13 cellular contexts compared by ENCODE assay signal in genomic region chr9:126724226-126724625, GRCh38.
DNase-seq lines count a peak whose midpoint lies in the region; TF ChIP-seq lines count a peak whose summit lies in the region.
"Had no signal": no experiment of that assay in that cellular context is flagged by ENCODE, and none has a peak within 500 bp of the region (broad histone marks: within the 10 kb centered on the region; RNA-seq: fewer than 3 reads in every experiment).

No MANE protein-coding gene starts in this region.

- TF ChIP-seq CTCF in choroid plexus epithelial cell (conservative IDR thresholded peaks at IDR 0.05; ENCODE audit: low read depth, low read length) (no peak), prostate gland (IDR thresholded peaks at IDR 0.05) (no peak), PC-9 (conservative IDR thresholded peaks at IDR 0.05) (no peak)

- peaks cover 41% of the 10 kb centered on the region for H3K4me1 Mint-ChIP-seq in activated CD4-positive, alpha-beta T cell treated with anti-CD3 and anti-CD28 coated beads, Interleukin-2, amount 10 ng/mL, durations not matched to agents 7 days and 5 days

- H3K4me3 ChIP-seq in choroid plexus epithelial cell (ENCODE audit: low read depth, low read length) (no peak overlapping the region), neuronal stem cell (ENCODE audit: low read length in 2 of 2) (no peak overlapping the region), prostate gland (no peak overlapping the region), PC-9 (no peak overlapping the region)
- H3K4me3 ChIP-seq: right lobe of liver had no signal

- no peaks in the 10 kb centered on the region for H3K36me3 Mint-ChIP-seq in activated CD4-positive, alpha-beta T cell treated with anti-CD3 and anti-CD28 coated beads, Interleukin-2, amount 10 ng/mL, durations not matched to agents 7 days and 5 days (ENCODE audit: low read depth)

- peak overlapping the region; percentile 59 for H3K18ac ChIP-seq in neuronal stem cell (ENCODE audit: low read length)

- H2AFZ ChIP-seq in neuronal stem cell (ENCODE audit: low read length) (no peak overlapping the region), PC-9 (no peak overlapping the region)

- no peak overlapping the region for H2AK5ac ChIP-seq in neuronal stem cell (ENCODE audit: low read depth, low read length)

- no peak overlapping the region for H3K4ac ChIP-seq in neuronal stem cell (ENCODE audit: low read length)

- POLR2A ChIA-PET in activated CD4-positive, alpha-beta T cell treated with anti-CD3 and anti-CD28 coated beads, Interleukin-2, amount 10 ng/mL, durations not matched to agents 7 days and 5 days (lab: Charles Lee), result no interaction called here
- POLR2A ChIA-PET in PC-9 (lab: Charles Lee; ENCODE audit: unreplicated experiment), result interaction anchor here (0.6 kb wide), 1 partner anchor 78 kb away, joined by 4 read pairs; no protein-coding TSS in a partner anchor

- H3K4me1 ChIP-seq in neuronal stem cell (ENCODE audit: control insufficient read depth in 2 of 2, insufficient read depth in 1 of 2, low read depth in 1 of 2, low read length in 2 of 2), result peaks cover 15 to 19% of the 10 kb centered on the region in 2 donors
- H3K4me1 ChIP-seq in prostate gland (replicated peaks), result no peaks in the 10 kb centered on the region
- H3K4me1 ChIP-seq in PC-9 (replicated peaks; ENCODE audit: insufficient read depth), result peaks cover 10% of the 10 kb centered on the region

- no peaks in the 10 kb centered on the region for H3K9me2 ChIP-seq in PC-9 (ENCODE audit: insufficient read depth)

- H3K9me3 ChIP-seq in neuronal stem cell (replicated peaks in 1 of 2; ENCODE audit: control insufficient read depth in 2 of 2, insufficient read depth in 1 of 2, low read depth in 1 of 2, low read length in 2 of 2), result peaks cover 0 to 2% of the 10 kb centered on the region in 2 donors
- no peaks in the 10 kb centered on the region for H3K9me3 ChIP-seq in prostate gland
- no peaks in the 10 kb centered on the region for H3K9me3 ChIP-seq in PC-9 (ENCODE audit: insufficient read depth, low read depth)
- H3K9me3 ChIP-seq: lower lobe of right lung, right lobe of liver had no signal

- no peak overlapping the region for H3K23ac ChIP-seq in neuronal stem cell (ENCODE audit: low read depth, low read length, poor library complexity)

- no peak for DNase-seq in activated CD4-positive, alpha-beta T cell treated with anti-CD3 and anti-CD28 coated beads, Interleukin-2, amount 10 ng/mL, durations not matched to agents 7 days and 5 days
- DNase-seq in activated CD4-positive, alpha-beta T cell treated with anti-CD3 and anti-CD28 coated beads, Interleukin-2, amount 50 U/mL, for 4 hours, result no peak
- DNase-seq in RPMI7951 (ENCODE audit: low read depth), result peak; percentile 12
- peak; percentile 35 for DNase-seq in choroid plexus epithelial cell (ENCODE audit: low read depth)
- DNase-seq in neuronal stem cell (ENCODE audit: low spot score), result no peak
- no peak for DNase-seq in AG08396 (ENCODE audit: low spot score)
- no peak for DNase-seq in prostate gland (ENCODE audit: low spot score)
- DNase-seq in PC-9, result no peak
- DNase-seq: dermis blood vessel endothelial cell, HCEC 1CT, lower lobe of right lung, NCI-H526, right lobe of liver had no signal

- no peak for TF ChIP-seq POLR2A in prostate gland (IDR thresholded peaks at IDR 0.05)

- no peaks in the 10 kb centered on the region for H3K79me1 ChIP-seq in neuronal stem cell (ENCODE audit: low read depth, low read length)

- CTCF ChIA-PET in activated CD4-positive, alpha-beta T cell treated with anti-CD3 and anti-CD28 coated beads, Interleukin-2, amount 10 ng/mL, durations not matched to agents 7 days and 5 days (lab: Charles Lee), result interaction anchor here (1.0 to 1.6 kb wide), 2 partner anchors 18 to 24 kb away, joined by 3 to 5 read pairs; no protein-coding TSS in a partner anchor
- CTCF ChIA-PET in PC-9 (lab: Charles Lee), result no interaction called here

- no peak overlapping the region for H4K8ac ChIP-seq in neuronal stem cell (ENCODE audit: low read depth, low read length)

- H3K36me3 ChIP-seq in neuronal stem cell (replicated peaks in 1 of 2; ENCODE audit: control insufficient read depth in 2 of 2, insufficient read depth in 2 of 2, low read length in 2 of 2), result no peaks in the 10 kb centered on the region
- H3K36me3 ChIP-seq in prostate gland, result no peaks in the 10 kb centered on the region
- no peaks in the 10 kb centered on the region for H3K36me3 ChIP-seq in PC-9 (ENCODE audit: low read depth)
- H3K36me3 ChIP-seq: lower lobe of right lung, right lobe of liver had no signal

- H4K91ac ChIP-seq in neuronal stem cell (ENCODE audit: low read depth, low read length, poor library complexity), result no peak overlapping the region

- no peaks in the 10 kb centered on the region for H4K20me1 ChIP-seq in PC-9 (ENCODE audit: insufficient read depth)

- no peaks in the 10 kb centered on the region for H3K79me2 ChIP-seq in PC-9 (ENCODE audit: low read depth)

- no peak overlapping the region for H2BK5ac ChIP-seq in neuronal stem cell (ENCODE audit: low read length)

- H3K4me2 ChIP-seq in neuronal stem cell (ENCODE audit: insufficient read depth, low read length, poor library complexity, severe bottlenecking), result no peak overlapping the region
- H3K4me2 ChIP-seq in PC-9, result no peak overlapping the region

- H3K27ac Mint-ChIP-seq in activated CD4-positive, alpha-beta T cell treated with anti-CD3 and anti-CD28 coated beads, Interleukin-2, amount 10 ng/mL, durations not matched to agents 7 days and 5 days, result peak overlapping the region; percentile 99

- H3K4me3 Mint-ChIP-seq in activated CD4-positive, alpha-beta T cell treated with anti-CD3 and anti-CD28 coated beads, Interleukin-2, amount 10 ng/mL, durations not matched to agents 7 days and 5 days, result peak overlapping the region; percentile 89

- H2BK120ac ChIP-seq in neuronal stem cell (ENCODE audit: low read depth, low read length), result no peak overlapping the region

- H3K27ac ChIP-seq in neuronal stem cell (replicated peaks; ENCODE audit: low read length) (no peak overlapping the region), prostate gland (no peak overlapping the region), PC-9 (no peak overlapping the region)
- H3K27ac ChIP-seq: lower lobe of right lung, right lobe of liver had no signal

- peaks cover 12% of the 10 kb centered on the region for H3F3A ChIP-seq in PC-9 (ENCODE audit: insufficient read depth, low read depth)

- intact Hi-C loops in prostate gland (cut with DNase I) (no loop called here), PC-9 (cut with micrococcal nuclease; ENCODE audit: unreplicated experiment) (no loop called here)

- no CpG with 5 or more reads among the region's 6 CpGs for WGBS in neuronal stem cell (ENCODE audit: extremely low coverage in 2 of 2, insufficient read length in 2 of 2, insufficient replicate concordance in 1 of 2), 2 donors
- WGBS in prostate gland, result 54% methylated on average over 6 of the region's 6 CpGs

- H2BK15ac ChIP-seq in neuronal stem cell (ENCODE audit: low read length), result no peak overlapping the region

- H3K14ac ChIP-seq in neuronal stem cell (ENCODE audit: low read length), result no peak overlapping the region

- H2BK12ac ChIP-seq in neuronal stem cell (ENCODE audit: low read length), result no peak overlapping the region

- H3K27me3 Mint-ChIP-seq in activated CD4-positive, alpha-beta T cell treated with anti-CD3 and anti-CD28 coated beads, Interleukin-2, amount 10 ng/mL, durations not matched to agents 7 days and 5 days, result peaks cover 13% of the 10 kb centered on the region

- H3K27me3 ChIP-seq in neuronal stem cell (ENCODE audit: control insufficient read depth in 3 of 3, insufficient read depth in 3 of 3, low read depth in 1 of 3, low read length in 3 of 3) (peaks cover 10 to 52% (median 25%) of the 10 kb centered on the region in 3 experiments), prostate gland (replicated peaks; ENCODE audit: insufficient read depth) (no peaks in the 10 kb centered on the region), PC-9 (ENCODE audit: insufficient read depth, low read depth) (no peaks in the 10 kb centered on the region)

- H3K9ac ChIP-seq in neuronal stem cell (ENCODE audit: low read depth, low read length, poor library complexity), result no peak overlapping the region

- no TSS peak for BruUV-seq in PC-9 (replicated peaks; lab: Mats Ljungman, UMichigan)

- H3K9me3 Mint-ChIP-seq in activated CD4-positive, alpha-beta T cell treated with anti-CD3 and anti-CD28 coated beads, Interleukin-2, amount 10 ng/mL, durations not matched to agents 7 days and 5 days, result no peaks in the 10 kb centered on the region

Comparison
In these comparisons a context has a peak if more than half of its experiments do, and no peak if none do; other contexts are left out.
1. DNase-seq: peak in RPMI7951 (single experiment) and choroid plexus epithelial cell (single experiment); none in activated CD4-positive, alpha-beta T cell treated with anti-CD3 and anti-CD28 coated beads, Interleukin-2, amount 10 ng/mL, durations not matched to agents 7 days and 5 days (single experiment), activated CD4-positive, alpha-beta T cell treated with anti-CD3 and anti-CD28 coated beads, Interleukin-2, amount 50 U/mL, for 4 hours (0 of 2), neuronal stem cell (single experiment), AG08396 (single experiment), prostate gland (single experiment) and PC-9 (0 of 2).